ENCODE assay signal across 33 cellular contexts in the genomic region with DNA sequence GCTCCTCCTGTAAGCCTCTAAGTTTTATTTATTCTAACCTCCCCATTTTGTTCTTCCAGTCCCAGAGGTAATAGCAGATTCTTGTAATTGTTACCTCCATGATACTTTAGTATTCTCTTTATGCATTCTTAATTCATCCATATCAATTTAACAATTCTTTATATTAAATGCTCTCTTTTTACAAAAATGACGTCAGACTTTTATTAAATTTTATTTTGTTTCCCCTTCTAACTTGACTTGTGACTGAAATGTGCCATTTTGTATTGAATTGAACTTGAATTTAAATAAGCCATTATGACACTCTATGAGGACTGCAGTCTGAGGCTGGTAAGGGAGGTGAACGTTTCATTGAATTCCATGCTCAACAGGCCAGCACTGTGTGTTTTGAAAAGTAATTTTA. TPM values are rescaled to one million over a fixed set of nuclear protein-coding genes. Genes with fewer than 3 reads are reported as not detected.
"Had no signal": no experiment of that assay in that cellular context is flagged by ENCODE, and none has a peak within 500 bp of the region (broad histone marks: within the 10 kb centered on the region; RNA-seq: fewer than 3 reads in every experiment).

No MANE protein-coding gene starts in this region.

- ATAC-seq: activated naive CD4-positive, alpha-beta T cell treated with anti-CD3 and anti-CD28 coated beads, Interleukin-2, amount 50 U/mL, for 72 hours; activated naive CD8-positive, alpha-beta T cell treated with anti-CD3 and anti-CD28 coated beads, Interleukin-2, amount 50 U/mL, for 24 hours; activated T-cell treated with anti-CD3 and anti-CD28 coated beads, Interleukin-2, amount 50 U/mL, for 4 hours; activated T-cell treated with anti-CD3 and anti-CD28 coated beads, Interleukin-2, amount 50 U/mL, for 72 hours; activated T-helper 17 cell treated with anti-CD3 and anti-CD28 coated beads, Interleukin-2, amount 50 U/mL, for 72 hours; body of pancreas had no signal

- H3K4me1 ChIP-seq: adrenal gland, ascending aorta, body of pancreas, breast epithelium had no signal

- H3K9me3 ChIP-seq: adrenal gland, ascending aorta, body of pancreas had no signal

- H3K27me3 ChIP-seq: ascending aorta, body of pancreas, brain microvascular endothelial cell, cardiac muscle cell had no signal

- DNase-seq: activated effector memory CD4-positive, alpha-beta T cell treated with anti-CD3 and anti-CD28 coated beads, Interleukin-2, amount 50 U/mL, for 16 hours; activated effector memory CD4-positive, alpha-beta T cell treated with Interleukin-2 at 50 U/mL for 16 hours; activated gamma-delta T cell; activated gamma-delta T cell treated with Interleukin-2 at 50 U/mL for 16 hours; activated naive CD4-positive, alpha-beta T cell; activated naive CD4-positive, alpha-beta T cell treated with anti-CD3 and anti-CD28 coated beads for 36 hours; activated naive CD4-positive, alpha-beta T cell treated with anti-CD3 and anti-CD28 coated beads, Interleukin-2, amount 10 ng/mL, durations not matched to agents 7 days and 5 days; activated naive CD4-positive, alpha-beta T cell treated with anti-CD3 and anti-CD28 coated beads, Interleukin-2, amount 50 U/mL, for 16 hours; activated naive CD4-positive, alpha-beta T cell treated with Interleukin-2 at 50 U/mL for 16 hours; activated naive CD8-positive, alpha-beta T cell treated with anti-CD3 and anti-CD28 coated beads for 36 hours; activated naive CD8-positive, alpha-beta T cell treated with anti-CD3 and anti-CD28 coated beads, Interleukin-2, amount 10 ng/mL, durations not matched to agents 7 days and 5 days; activated naive CD8-positive, alpha-beta T cell treated with anti-CD3 and anti-CD28 coated beads, Interleukin-2, amount 50 U/mL, for 24 hours; activated T-cell treated with anti-CD3 and anti-CD28 coated beads, Interleukin-2, amount 50 U/mL, for 1 hour; activated T-cell treated with anti-CD3 and anti-CD28 coated beads, Interleukin-2, amount 50 U/mL, for 24 hours; activated T-cell treated with anti-CD3 and anti-CD28 coated beads, Interleukin-2, amount 50 U/mL, for 4 hours; activated T-cell treated with anti-CD3 and anti-CD28 coated beads, Interleukin-2, amount 50 U/mL, for 48 hours; activated T-cell treated with anti-CD3 and anti-CD28 coated beads, Interleukin-2, amount 50 U/mL, for 72 hours; adrenal gland; amniotic stem cell; amygdala; anterior cingulate cortex; aorta; body of pancreas; brain microvascular endothelial cell; caudate nucleus; central memory CD4-positive, alpha-beta T cell; cerebellar nuclear complex had no signal

- H3K27ac ChIP-seq: adrenal gland, ascending aorta, body of pancreas, brain microvascular endothelial cell, breast epithelium, cardiac muscle cell had no signal

- FAIRE-seq: bronchial epithelial cell had no signal

- H3K4me3 ChIP-seq: adrenal gland, ascending aorta, body of pancreas, breast epithelium, cardiac muscle cell had no signal

- H3K36me3 ChIP-seq: adrenal gland, ascending aorta, brain microvascular endothelial cell, breast epithelium, cardiac muscle cell had no signal

RNA-seq across cellular contexts. Expression of a gene that starts 60.0 kb away (rescaled TPM):
- total RNA-seq: ascending aorta had no signal
